9 cellular contexts compared by ENCODE assay signal in genomic region chr6:89385156-89385667, GRCh38. TPM values are rescaled to one million over a fixed set of nuclear protein-coding genes. Genes with fewer than 3 reads are reported as not detected.
DNase-seq lines count a peak whose midpoint lies in the region; ATAC-seq and TF ChIP-seq lines count a peak whose summit lies in the region.
"Had no signal": no experiment of that assay in that cellular context is flagged by ENCODE, and none has a peak within 500 bp of the region (broad histone marks: within the 10 kb centered on the region; RNA-seq: fewer than 3 reads in every experiment).

No MANE protein-coding gene starts in this region.

- H4K20me1 ChIP-seq in H9 (ENCODE audit: control insufficient read depth, insufficient read depth, insufficient read length): no peaks in the 10 kb centered on the region

- peaks cover 7 to 9% of the 10 kb centered on the region in 2 experiments for H3K4me1 Mint-ChIP-seq in H9

- H3K79me1 ChIP-seq in H9 (ENCODE audit: insufficient read depth, low read depth, low read length, poor library complexity, severe bottlenecking): no peaks in the 10 kb centered on the region
- H3K79me1 ChIP-seq in trophoblast cell (ENCODE audit: low read length): no peaks in the 10 kb centered on the region

- H3K4me2 ChIP-seq in H9 (ENCODE audit: insufficient read depth, insufficient read length, low read length): no peak overlapping the region
- H3K4me2 ChIP-seq in trophoblast cell (ENCODE audit: low read length): no peak overlapping the region

- no peak overlapping the region for H3K18ac ChIP-seq in H9 (ENCODE audit: insufficient read length, low read depth, low read length)
- H3K18ac ChIP-seq in trophoblast cell (ENCODE audit: low read length): no peak overlapping the region

- no peak overlapping the region for H3K4me3 ChIP-seq in trophoblast cell (ENCODE audit: low read depth, low read length)

- H3K27me3 Mint-ChIP-seq in H9 (ENCODE audit: low read depth): no peaks in the 10 kb centered on the region

- H3K23me2 ChIP-seq in H9 (ENCODE audit: insufficient read length, low read depth, low read length, poor library complexity, severe bottlenecking): no peaks in the 10 kb centered on the region

- H2AFZ ChIP-seq in H9 (ENCODE audit: low read length): no peak overlapping the region
- no peak overlapping the region for H2AFZ ChIP-seq in trophoblast cell (ENCODE audit: insufficient read depth, low read length, poor library complexity)

- TF ChIP-seq CTCF in H9 (conservative IDR thresholded peaks at IDR 0.05): no peak

- no peak overlapping the region for H3K56ac ChIP-seq in H9 (ENCODE audit: insufficient read length, low read depth, low read length)

- no peaks in the 10 kb centered on the region for H3K4me1 ChIP-seq in H9 (ENCODE audit: insufficient read depth, low read length)
- peaks cover 0 to 3% of the 10 kb centered on the region in 2 experiments for H3K4me1 ChIP-seq in trophoblast cell (ENCODE audit: control insufficient read depth in 1 of 2, insufficient read depth in 2 of 2, low read length in 2 of 2)

- H2BK15ac ChIP-seq in H9 (ENCODE audit: low read depth, low read length): no peak overlapping the region

- H3K36me3 ChIP-seq in trophoblast cell (ENCODE audit: control insufficient read depth in 1 of 2, insufficient read depth in 2 of 2, low read length in 2 of 2): no peaks in the 10 kb centered on the region

- H4K12ac ChIP-seq in trophoblast cell (ENCODE audit: low read depth, low read length): no peak overlapping the region

- H3K14ac ChIP-seq in H9 (ENCODE audit: insufficient read depth, low read length) (no peak overlapping the region), trophoblast cell (ENCODE audit: low read length) (no peak overlapping the region)

- no peak overlapping the region for H4K91ac ChIP-seq in H9 (ENCODE audit: insufficient read length, low read depth, low read length)
- H4K91ac ChIP-seq in trophoblast cell (ENCODE audit: low read depth, low read length): no peak overlapping the region

- peak overlapping the region; percentile 17 to 97 (median 43); a peak in 6 of 7 replicates for H3K27ac Mint-ChIP-seq in H9
- H3K27ac Mint-ChIP-seq: activated naive CD8-positive, alpha-beta T cell treated with anti-CD3 and anti-CD28 coated beads, Interleukin-2, amount 10 ng/mL, durations not matched to agents 7 days and 5 days had no signal

- no peaks in the 10 kb centered on the region for H3K79me2 ChIP-seq in H9 (ENCODE audit: insufficient read depth, low read length)
- no peaks in the 10 kb centered on the region for H3K79me2 ChIP-seq in trophoblast cell (ENCODE audit: control insufficient read depth, insufficient read depth, low read length, poor library complexity)

- H4K5ac ChIP-seq in H9 (ENCODE audit: insufficient read length, low read depth, low read length): no peak overlapping the region

- no peak overlapping the region for H2BK20ac ChIP-seq in H9 (ENCODE audit: low read depth, low read length, poor library complexity, severe bottlenecking)

- H2BK12ac ChIP-seq in H9 (ENCODE audit: insufficient read length, low read depth, low read length) (no peak overlapping the region), trophoblast cell (ENCODE audit: low read length) (no peak overlapping the region)

- H2AK5ac ChIP-seq in H9 (ENCODE audit: insufficient read length, low read length) (no peak overlapping the region), trophoblast cell (ENCODE audit: low read length) (no peak overlapping the region)

- H3T11ph ChIP-seq in H9 (ENCODE audit: low read length): no peak overlapping the region

- no peak overlapping the region for H3K9ac ChIP-seq in H9 (ENCODE audit: extremely low read depth, insufficient read length, low read length)
- H3K9ac ChIP-seq in trophoblast cell (ENCODE audit: low read length): no peak overlapping the region

- ATAC-seq in HG03139 (IDR thresholded peaks at IDR 0.05; ENCODE audit: unreplicated experiment): no peak

- no peaks in the 10 kb centered on the region for H3K9me3 Mint-ChIP-seq in H9
- H3K9me3 Mint-ChIP-seq: activated naive CD8-positive, alpha-beta T cell treated with anti-CD3 and anti-CD28 coated beads, Interleukin-2, amount 10 ng/mL, durations not matched to agents 7 days and 5 days had no signal

- H3K9me3 ChIP-seq in H9 (ENCODE audit: control insufficient read depth, low read depth, low read length) (no peaks in the 10 kb centered on the region), trophoblast cell (ENCODE audit: insufficient read depth, low read depth, low read length) (no peaks in the 10 kb centered on the region)

- DNase-seq in Daoy (ENCODE audit: low read depth): peak; percentile 43
- no peak for DNase-seq in H9
- peak; percentile 87 to 90 for DNase-seq in NCI-H446 (lab: John Stamatoyannopoulos, UW)
- peak; percentile 34 for DNase-seq in glomerular visceral epithelial cell (ENCODE audit: extremely low spot score)
- no peak for DNase-seq in SW 1271 (lab: John Stamatoyannopoulos, UW)
- DNase-seq in stimulated activated CD4-positive, alpha-beta T cell treated with anti-CD3 and anti-CD28 coated beads, Interleukin-1b, Interleukin-23, amount 100 ng/mL, for 48 hours: no peak
- no peak for DNase-seq in trophoblast cell
- DNase-seq: activated naive CD8-positive, alpha-beta T cell treated with anti-CD3 and anti-CD28 coated beads, Interleukin-2, amount 10 ng/mL, durations not matched to agents 7 days and 5 days had no signal

- WGBS in H9 (ENCODE audit: extremely low coverage, insufficient read length, low lambda C conversion rate): no CpG with 5 or more reads among the region's 5 CpGs
- WGBS in trophoblast cell (ENCODE audit: extremely low coverage, insufficient coverage, insufficient read length): no CpG with 5 or more reads among the region's 5 CpGs

- H3K27ac ChIP-seq in H9 (ENCODE audit: insufficient read length, low read depth, low read length): no peak overlapping the region
- no peak overlapping the region for H3K27ac ChIP-seq in trophoblast cell (ENCODE audit: low read depth, low read length)

- H4K8ac ChIP-seq in H9 (replicated peaks; ENCODE audit: insufficient read length, low read depth, low read length): no peak overlapping the region
- no peak overlapping the region for H4K8ac ChIP-seq in trophoblast cell (ENCODE audit: low read depth, low read length)

- no peaks in the 10 kb centered on the region for H3K27me3 ChIP-seq in H9 (ENCODE audit: insufficient read depth, low read length)
- no peaks in the 10 kb centered on the region for H3K27me3 ChIP-seq in trophoblast cell (ENCODE audit: insufficient read depth, low read length)

- H2BK5ac ChIP-seq in H9 (ENCODE audit: insufficient read length, low read length): no peak overlapping the region
- no peak overlapping the region for H2BK5ac ChIP-seq in trophoblast cell (ENCODE audit: low read depth, low read length, poor library complexity)

- H3K4me3 Mint-ChIP-seq in H9: no peak overlapping the region
- H3K4me3 Mint-ChIP-seq: activated naive CD8-positive, alpha-beta T cell treated with anti-CD3 and anti-CD28 coated beads, Interleukin-2, amount 10 ng/mL, durations not matched to agents 7 days and 5 days had no signal

- H3K23ac ChIP-seq in H9 (ENCODE audit: insufficient read length, low read depth, low read length): no peak overlapping the region
- no peak overlapping the region for H3K23ac ChIP-seq in trophoblast cell (ENCODE audit: low read length)

- no peak overlapping the region for H2BK120ac ChIP-seq in H9 (ENCODE audit: low read depth, low read length, poor library complexity, severe bottlenecking)
- H2BK120ac ChIP-seq in trophoblast cell (ENCODE audit: insufficient read depth, low read length, poor library complexity): no peak overlapping the region

- peaks cover 0 to 4% (median 2%) of the 10 kb centered on the region in 3 experiments; a peak in 5 of 7 replicates for H3K36me3 Mint-ChIP-seq in H9 (ENCODE audit: insufficient read depth in 1 of 3, low read depth in 3 of 3)

- H3K4ac ChIP-seq in H9 (ENCODE audit: low read depth, low read length): no peak overlapping the region
- no peak overlapping the region for H3K4ac ChIP-seq in trophoblast cell (ENCODE audit: low read depth, low read length)

RNA-seq across cellular contexts. Expression of gene RRAGD, which starts 26.9 kb away (rescaled TPM):
- total RNA-seq in Daoy (2014; rRNA removed; shearing (Covaris generic)): 8.8 and 9.4 TPM in 2 replicates
- total RNA-seq in H9 (2021): 8.3 and 10.6 TPM in 2 replicates
- polyA plus RNA-seq in trophoblast cell (2013): 0.85 and 1.0 TPM in 2 replicates

RNA-seq across cellular contexts. Expression of gene UBE2J1, which starts 32.7 kb away (rescaled TPM):
- 19.5 and 24.7 TPM in 2 replicates for total RNA-seq in Daoy (2014; rRNA removed; shearing (Covaris generic))
- total RNA-seq in H9 (2021): 13.1 and 13.2 TPM in 2 replicates
- polyA plus RNA-seq in trophoblast cell (2013): 177 and 178 TPM in 2 replicates

RNA-seq across cellular contexts. Expression of gene ANKRD6, which starts 47.7 kb away (rescaled TPM):
- 1.1 and 4.1 TPM in 2 replicates for total RNA-seq in Daoy (2014; rRNA removed; shearing (Covaris generic))
- total RNA-seq in H9 (2021): 5.4 and 5.6 TPM in 2 replicates
- polyA plus RNA-seq in trophoblast cell (2013): 25.4 and 27.8 TPM in 2 replicates

Comparison
In these comparisons a context has a peak if more than half of its experiments do, and no peak if none do; other contexts are left out.
1. DNase-seq: peak in Daoy (single experiment), NCI-H446 (2 of 2) and glomerular visceral epithelial cell (single experiment); none in H9 (single experiment), SW 1271 (0 of 2), stimulated activated CD4-positive, alpha-beta T cell treated with anti-CD3 and anti-CD28 coated beads, Interleukin-1b, Interleukin-23, amount 100 ng/mL, for 48 hours (single experiment) and trophoblast cell (0 of 2).